ENCODE assay signal across 2 cellular contexts in genomic region chr10:69251417-69251816, GRCh38. TPM values are rescaled to one million over a fixed set of nuclear protein-coding genes. Genes with fewer than 3 reads are reported as not detected.
"Had no signal": no experiment of that assay in that cellular context is flagged by ENCODE, and none has a peak within 500 bp of the region (broad histone marks: within the 10 kb centered on the region; RNA-seq: fewer than 3 reads in every experiment).

No MANE protein-coding gene starts in this region.

RNA-seq across cellular contexts. Expression of gene HKDC1, which starts 31.3 kb away (rescaled TPM):
- total RNA-seq: activated B cell treated with CpG ODN at 0.5 μM for 24 hours; activated CD8-positive, alpha-beta memory T cell treated with anti-CD3 and anti-CD28 coated beads for 36 hours had no signal
